ENCODE assay signal across 8 cellular contexts in the genomic region with DNA sequence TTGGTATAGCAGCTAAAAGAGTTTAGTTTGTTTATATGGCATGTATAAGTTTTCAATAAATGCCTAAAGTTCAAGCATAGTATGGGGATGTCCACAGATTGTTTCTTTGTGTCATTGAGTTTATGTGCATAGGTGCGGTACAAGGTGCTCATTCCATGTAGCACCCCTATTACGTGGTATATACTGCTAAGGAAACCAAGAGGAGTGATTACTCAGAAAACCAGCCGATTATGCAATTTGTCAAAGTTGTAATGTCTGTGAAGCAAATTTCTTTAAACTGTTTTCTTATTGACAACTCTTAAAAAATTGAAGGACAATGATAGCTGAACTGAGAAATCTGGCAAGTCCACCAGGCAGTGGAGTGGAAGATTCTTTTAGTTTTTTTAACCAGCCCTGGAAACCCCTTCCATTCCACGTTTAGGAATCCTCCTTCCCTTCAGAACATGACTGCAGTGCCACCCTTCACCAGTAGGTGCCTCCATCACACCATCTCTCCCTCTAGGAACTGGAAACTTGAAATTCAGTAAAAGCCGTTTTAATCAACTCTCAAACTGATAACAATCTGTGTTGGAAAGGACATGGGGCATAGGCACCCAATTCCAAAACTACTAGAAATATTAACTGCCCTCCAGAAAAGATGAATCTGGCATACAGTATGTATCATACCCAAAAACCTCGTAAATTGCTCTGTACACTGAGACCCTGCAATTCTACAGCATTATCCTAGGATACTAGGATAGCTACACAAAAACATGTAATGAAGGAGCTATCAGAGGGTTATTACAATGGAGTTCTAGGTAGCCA. TPM values are rescaled to one million over a fixed set of nuclear protein-coding genes. Genes with fewer than 3 reads are reported as not detected.
DNase-seq lines count a peak whose midpoint lies in the region; ATAC-seq, FAIRE-seq and TF ChIP-seq lines count a peak whose summit lies in the region.

No MANE protein-coding gene starts in this region.

- intact Hi-C loops in A673 (cut with micrococcal nuclease; ENCODE audit: unreplicated experiment) = loop anchor here (1.0 to 10.0 kb wide), 5 partner anchors 95 to 451 kb away; no protein-coding TSS in a partner anchor

- H3K27ac Mint-ChIP-seq in memory B cell = no peak overlapping the region

- peak; percentile 96 for TF ChIP-seq CTCF in A673 (conservative IDR thresholded peaks at IDR 0.05; ENCODE audit: low read depth, low read length)

- CTCF ChIA-PET in A673 (lab: Charles Lee) = interaction anchor here (1.1 to 1.3 kb wide), 4 partner anchors 25 to 451 kb away, joined by 4 to 7 read pairs (median 6); no protein-coding TSS in a partner anchor

- no peaks in the 10 kb centered on the region for H3K9me3 Mint-ChIP-seq in memory B cell

- peak; percentile 84 for FAIRE-seq in GM12892 (lab: Jason Lieb, UNC)

- DNase-seq in A673 (ENCODE audit: low spot score) (peak; percentile 73), GM12892 (ENCODE audit: insufficient read length) (no peak), NCI-H524 (lab: John Stamatoyannopoulos, UW) (peak; percentile 39 to 66), ecto neural progenitor cell (ENCODE audit: low spot score) (peak; percentile 64), memory B cell (ENCODE audit: low spot score in 2 of 2) (peak; percentile 60 to 69)
- peak; percentile 73 to 81 for DNase-seq in activated CD4-positive, alpha-beta T cell treated with anti-CD3 and anti-CD28 coated beads, Interleukin-2, amount 50 U/mL, for 48 hours
- peak; percentile 57 for DNase-seq in stimulated activated CD8-positive, alpha-beta memory T cell treated with anti-CD3 and anti-CD28 coated beads, Interleukin-15, amount 100 ng/mL, for 1 hour (ENCODE audit: low read depth)

- H3K4me1 Mint-ChIP-seq in memory B cell = peaks cover 5% of the 10 kb centered on the region

- no peaks in the 10 kb centered on the region for H3K27me3 ChIP-seq in A673 (replicated peaks; ENCODE audit: insufficient read depth, low read depth, low read length, poor library complexity)

- POLR2A ChIA-PET in A673 (lab: Charles Lee; ENCODE audit: low non-redundant PET) = interaction anchor here (0.6 kb wide), 1 partner anchor 339 kb away, joined by 19 read pairs; no protein-coding TSS in a partner anchor

- H3K9me3 ChIP-seq in A673 (ENCODE audit: low read depth, low read length, poor library complexity, severe bottlenecking) = no peaks in the 10 kb centered on the region

- no peaks in the 10 kb centered on the region for H3K36me3 Mint-ChIP-seq in memory B cell

- H3K27ac ChIP-seq in A673 (ENCODE audit: low read depth, low read length, poor library complexity, severe bottlenecking) = no peak overlapping the region

- BruUV-seq in A673 (replicated peaks; lab: Mats Ljungman, UMichigan) = no TSS peak

- H3K4me3 Mint-ChIP-seq in memory B cell = no peak overlapping the region

- H3K4me1 ChIP-seq in A673 (ENCODE audit: insufficient read depth, low read length, poor library complexity, severe bottlenecking) = no peaks in the 10 kb centered on the region

- H3K27me3 Mint-ChIP-seq in memory B cell = no peaks in the 10 kb centered on the region

- peaks cover 9% of the 10 kb centered on the region for H3K36me3 ChIP-seq in A673 (ENCODE audit: insufficient read depth, low read length, poor library complexity, severe bottlenecking)

- ATAC-seq in memory B cell (ENCODE audit: low read depth) (no peak), GM18498 (IDR thresholded peaks at IDR 0.05; ENCODE audit: unreplicated experiment) (no peak)

- no peak overlapping the region for H3K4me3 ChIP-seq in A673 (ENCODE audit: low read depth, low read length, poor library complexity, severe bottlenecking)

- no peak for TF ChIP-seq POLR2A in GM12892 (IDR thresholded peaks at IDR 0.05; ENCODE audit: low read depth, low read length)

RNA-seq across cellular contexts. Expression of a gene that starts 43.5 kb away (rescaled TPM):
- 9.1 TPM in 2 replicates for total RNA-seq in A673 (2021)
- 10.8 TPM for polyA plus RNA-seq in GM12892 (2012; ENCODE audit: missing spikeins)

RNA-seq across cellular contexts. Expression of a gene that starts 43.5 kb away (rescaled TPM):
- total RNA-seq in A673 (2021) = 24.9 and 27.1 TPM in 2 replicates
- polyA plus RNA-seq in GM12892 (2012; ENCODE audit: missing spikeins) = 20.4 TPM

RNA-seq across cellular contexts. Expression of a gene that starts 50.4 kb away (rescaled TPM):
- total RNA-seq in A673 (2021) = 12.4 and 12.7 TPM in 2 replicates
- polyA plus RNA-seq in GM12892 (2012; ENCODE audit: missing spikeins) = 2.5 TPM

RNA-seq across cellular contexts. Expression of a gene that starts 50.8 kb away (rescaled TPM):
- 14.3 and 21.4 TPM in 2 replicates for total RNA-seq in A673 (2021)
- polyA plus RNA-seq in GM12892 (2012; ENCODE audit: missing spikeins) = 31.9 TPM
